8 cellular contexts compared by ENCODE assay signal in genomic region chr1:40774266-40774998, GRCh38. TPM values are rescaled to one million over a fixed set of nuclear protein-coding genes. Genes with fewer than 3 reads are reported as not detected.
A peak's percentile ranks its signal among the peaks of the same experiment; 100 is the strongest.
DNase-seq lines count a peak whose midpoint lies in the region; ATAC-seq and TF ChIP-seq lines count a peak whose summit lies in the region.

No MANE protein-coding gene starts in this region.

- ATAC-seq in RWPE2 (ENCODE audit: low read depth) (peak; percentile 41; the same call in 1 of the 3 replicates), left ventricle myocardium superior (peak; percentile 57), GM18520 (IDR thresholded peaks at IDR 0.05; ENCODE audit: unreplicated experiment) (no peak)

- H3K9me3 ChIP-seq in RWPE2 (ENCODE audit: severe bottlenecking), result peaks cover 2% of the 10 kb centered on the region

- intact Hi-C loops in left ventricle myocardium superior (cut with micrococcal nuclease), result loop anchor here (10.0 kb wide), 1 partner anchor 80 kb away; no protein-coding TSS in a partner anchor

- no peaks in the 10 kb centered on the region for H3K27me3 ChIP-seq in RWPE2 (ENCODE audit: insufficient read depth, poor library complexity, severe bottlenecking)

- peak; percentile 29 for DNase-seq in NCI-H345 (lab: John Stamatoyannopoulos, UW)
- DNase-seq in NCI-H345 treated with DMSO at 0.1 percent for 48 hours (lab: John Stamatoyannopoulos, UW; ENCODE audit: unreplicated experiment), result no peak
- DNase-seq in RWPE2 (ENCODE audit: low spot score), result no peak
- DNase-seq in activated effector memory CD4-positive, alpha-beta T cell treated with anti-CD3 and anti-CD28 coated beads, Interleukin-2, amount 50 U/mL, for 16 hours, result peak; percentile 89
- peak; percentile 72 for DNase-seq in left ventricle myocardium superior
- DNase-seq in stimulated activated CD4-positive, alpha-beta T cell treated with anti-CD3 and anti-CD28 coated beads, Interleukin-12 subunit alpha, Interleukin-12 subunit beta, amount 100 ng/mL, for 4 hours, result peak; percentile 71
- no peak for DNase-seq in NCI-H1105 treated with DMSO at 0.1 percent for 48 hours (lab: John Stamatoyannopoulos, UW)

- H3K36me3 ChIP-seq in RWPE2 (ENCODE audit: low read depth), result peaks cover 2% of the 10 kb centered on the region; the same call in 1 of the 2 replicates

- no peaks in the 10 kb centered on the region for H3K4me1 ChIP-seq in RWPE2 (ENCODE audit: insufficient read depth, poor library complexity, severe bottlenecking)

- H3K4me3 ChIP-seq in RWPE2 (ENCODE audit: severe bottlenecking), result no peak overlapping the region

- H3K27ac ChIP-seq in RWPE2 (ENCODE audit: poor library complexity, severe bottlenecking), result no peak overlapping the region

- peak; percentile 78 for TF ChIP-seq CTCF in RWPE2 (IDR thresholded peaks at IDR 0.05; ENCODE audit: poor library complexity, severe bottlenecking)

RNA-seq across cellular contexts. Expression of gene KCNQ4, which starts 9.2 kb away (rescaled TPM):
- total RNA-seq in left ventricle myocardium superior, result 1.9 TPM

Comparison
In these comparisons a context has a peak if more than half of its experiments do, and no peak if none do; other contexts are left out.
1. DNase-seq: peak in NCI-H345 (single experiment), activated effector memory CD4-positive, alpha-beta T cell treated with anti-CD3 and anti-CD28 coated beads, Interleukin-2, amount 50 U/mL, for 16 hours (single experiment), left ventricle myocardium superior (single experiment) and stimulated activated CD4-positive, alpha-beta T cell treated with anti-CD3 and anti-CD28 coated beads, Interleukin-12 subunit alpha, Interleukin-12 subunit beta, amount 100 ng/mL, for 4 hours (single experiment); none in NCI-H345 treated with DMSO at 0.1 percent for 48 hours (single experiment), RWPE2 (single experiment) and NCI-H1105 treated with DMSO at 0.1 percent for 48 hours (single experiment).